24 cellular contexts compared by ENCODE assay signal in genomic region chr18:42107287-42108045, GRCh38.
"Had no signal": no experiment of that assay in that cellular context is flagged by ENCODE, and none has a peak within 500 bp of the region (broad histone marks: within the 10 kb centered on the region; RNA-seq: fewer than 3 reads in every experiment).

No MANE protein-coding gene starts in this region.

- H3K9me3 ChIP-seq: adrenal gland, ascending aorta, colonic mucosa, esophagus squamous epithelium, gastrocnemius medialis, left ventricle myocardium inferior, ovary, psoas muscle, tibial artery had no signal

- H3K4me3 ChIP-seq: adrenal gland, ascending aorta, colonic mucosa, dorsolateral prefrontal cortex, esophagus squamous epithelium, gastrocnemius medialis, left ventricle myocardium inferior, ovary, psoas muscle, tibial artery had no signal

- FAIRE-seq: urothelium cell line had no signal

- H3K4me1 ChIP-seq: adrenal gland, ascending aorta, colonic mucosa, esophagus squamous epithelium, gastrocnemius medialis, left ventricle myocardium inferior, psoas muscle, tibial artery had no signal

- H3K36me3 ChIP-seq: adrenal gland, ascending aorta, colonic mucosa, esophagus squamous epithelium, gastrocnemius medialis, left ventricle myocardium inferior, ovary, tibial artery had no signal

- H3K27ac ChIP-seq: adrenal gland, ascending aorta, colonic mucosa, esophagus squamous epithelium, gastrocnemius medialis, left ventricle myocardium inferior, ovary, psoas muscle, tibial artery, VCaP had no signal

- H3K27me3 ChIP-seq: adrenal gland, ascending aorta, colonic mucosa, dorsolateral prefrontal cortex, esophagus squamous epithelium, gastrocnemius medialis, ovary, tibial artery had no signal

- ATAC-seq: activated CD8-positive, alpha-beta T cell treated with anti-CD3 and anti-CD28 coated beads, Interleukin-2, amount 10 ng/mL, durations not matched to agents 7 days and 5 days; gastrocnemius medialis; naive thymus-derived CD4-positive, alpha-beta T cell; psoas muscle; right cardiac atrium; stimulated activated naive CD8-positive, alpha-beta T cell treated with anti-CD3 and anti-CD28 coated beads, Interleukin-15, amount 100 ng/mL, for 72 hours; T-helper 17 cell had no signal

- DNase-seq: activated CD4-positive, alpha-beta T cell treated with anti-CD3 and anti-CD28 coated beads for 1 hour; activated CD4-positive, alpha-beta T cell treated with anti-CD3 and anti-CD28 coated beads, Interleukin-2, amount 50 U/mL, for 1 hour; activated CD8-positive, alpha-beta T cell treated with anti-CD3 and anti-CD28 coated beads, Interleukin-2, amount 10 ng/mL, durations not matched to agents 7 days and 5 days; activated naive CD4-positive, alpha-beta T cell; adrenal gland; central memory CD4-positive, alpha-beta T cell; colonic mucosa; esophagus squamous epithelium; gastrocnemius medialis; head of caudate nucleus; hypothalamus; left ventricle myocardium inferior; naive thymus-derived CD4-positive, alpha-beta T cell; ovary; psoas muscle; right cardiac atrium; stimulated activated CD4-positive, alpha-beta T cell treated with anti-CD3 and anti-CD28 coated beads, Interleukin-1b, Interleukin-23, amount 100 ng/mL, for 48 hours; stimulated activated naive CD8-positive, alpha-beta T cell treated with anti-CD3 and anti-CD28 coated beads, Interleukin-15, amount 100 ng/mL, for 72 hours; T-helper 17 cell; tibial artery had no signal
